ENCODE assay signal across 29 cellular contexts in genomic region chr20:60422848-60423247, GRCh38.
"Had no signal": no experiment of that assay in that cellular context is flagged by ENCODE, and none has a peak within 500 bp of the region (broad histone marks: within the 10 kb centered on the region; RNA-seq: fewer than 3 reads in every experiment).

No MANE protein-coding gene starts in this region.

- H3K4me1 Mint-ChIP-seq: endodermal cell had no signal

- H3K27ac Mint-ChIP-seq: dendritic cell treated with granulocyte-macrophage colony-stimulating factor and Interleukin-4, amounts not matched to agents 40 ng/mL and 50 ng/mL, for 4 days; effector memory CD8-positive, alpha-beta T cell; endodermal cell had no signal

- H3K4me1 ChIP-seq: esophagus muscularis mucosa, esophagus squamous epithelium, foreskin keratinocyte, gastrocnemius medialis, gastroesophageal sphincter, heart left ventricle, heart right ventricle had no signal

- H3K4me3 Mint-ChIP-seq: dendritic cell treated with granulocyte-macrophage colony-stimulating factor and Interleukin-4, amounts not matched to agents 40 ng/mL and 50 ng/mL, for 4 days; effector memory CD8-positive, alpha-beta T cell; endodermal cell had no signal

- H3K9me3 Mint-ChIP-seq: dendritic cell treated with granulocyte-macrophage colony-stimulating factor and Interleukin-4, amounts not matched to agents 40 ng/mL and 50 ng/mL, for 4 days; effector memory CD8-positive, alpha-beta T cell; endodermal cell had no signal

- H3K4me2 ChIP-seq: hepatocyte had no signal

- H3K4me3 ChIP-seq: coronary artery, dorsolateral prefrontal cortex, esophagus muscularis mucosa, esophagus squamous epithelium, gastrocnemius medialis, gastroesophageal sphincter, heart left ventricle, heart right ventricle, hepatocyte had no signal

- H3K27me3 ChIP-seq: esophagus muscularis mucosa, esophagus squamous epithelium, foreskin keratinocyte, gastrocnemius medialis, heart left ventricle, hepatocyte had no signal

- DNase-seq: cortex of kidney; dermis blood vessel endothelial cell; dorsolateral prefrontal cortex; effector CD4-positive, alpha-beta T cell; effector CD8-positive, alpha-beta T cell; effector memory CD4-positive, alpha-beta T cell; effector memory CD8-positive, alpha-beta T cell; endodermal cell; erythroblast; esophagus squamous epithelium; foreskin fibroblast; foreskin keratinocyte; foreskin melanocyte; gastrocnemius medialis; glutamatergic neuron; head of caudate nucleus; heart left ventricle; heart right ventricle; hippocampal formation had no signal

- H3K79me2 ChIP-seq: hepatocyte had no signal

- H2AFZ ChIP-seq: hepatocyte had no signal

- FAIRE-seq: endometrium, endothelial cell of umbilical vein, frontal cortex had no signal

- ATAC-seq: effector memory CD8-positive, alpha-beta T cell; esophagus mucosa; foreskin keratinocyte; gastrocnemius medialis; gastroesophageal sphincter; heart left ventricle; heart right ventricle had no signal

- H3K36me3 ChIP-seq: esophagus muscularis mucosa, esophagus squamous epithelium, gastrocnemius medialis, gastroesophageal sphincter, heart left ventricle, heart right ventricle had no signal

- H3K27ac ChIP-seq: coronary artery, dorsolateral prefrontal cortex, epithelial cell of prostate, esophagus muscularis mucosa, esophagus squamous epithelium, foreskin keratinocyte, gastrocnemius medialis, gastroesophageal sphincter, heart left ventricle, heart right ventricle, hepatocyte had no signal

- H3K9me3 ChIP-seq: esophagus muscularis mucosa, esophagus squamous epithelium, gastrocnemius medialis, gastroesophageal sphincter, heart right ventricle had no signal
